8 cellular contexts compared by ENCODE assay signal in the genomic region with DNA sequence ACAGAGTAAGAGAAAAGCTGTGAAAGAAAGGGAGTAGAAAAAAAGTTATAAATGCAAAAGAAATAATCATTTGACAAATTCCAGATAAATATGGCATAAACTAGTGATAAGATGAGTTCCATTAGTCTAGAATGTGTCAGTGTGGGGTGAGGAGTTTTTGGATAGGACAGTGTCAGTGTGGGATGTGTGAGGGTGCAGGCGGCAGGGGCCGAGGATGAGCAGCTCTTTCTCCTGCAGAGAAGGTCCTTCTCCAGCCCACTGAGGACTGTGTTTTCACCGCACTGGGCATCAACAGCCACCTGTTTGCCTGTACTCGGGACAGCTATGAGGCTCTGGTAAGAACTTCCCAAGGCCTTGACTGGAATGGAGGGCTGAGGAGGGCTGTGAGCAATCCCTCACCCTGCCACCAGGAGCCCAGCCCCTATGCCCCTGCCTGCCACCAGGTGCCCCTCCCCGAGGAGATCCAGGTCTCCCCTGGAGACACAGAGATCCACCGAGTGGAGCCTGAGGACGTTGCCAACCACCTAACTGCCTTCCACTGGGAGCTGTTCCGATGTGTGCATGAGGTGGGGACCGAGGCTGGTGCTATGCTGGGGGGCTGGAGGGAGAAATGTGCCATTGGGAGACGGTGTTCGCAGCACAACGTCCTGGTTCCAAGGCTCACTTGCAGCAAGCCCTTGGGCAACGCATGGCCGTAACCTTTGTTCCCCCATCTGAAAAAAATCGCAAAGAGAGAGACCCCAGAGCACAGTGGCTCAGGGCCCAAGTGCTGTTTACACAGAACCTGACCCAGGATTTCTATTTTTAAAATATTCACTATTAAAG. TPM values are rescaled to one million over a fixed set of nuclear protein-coding genes. Genes with fewer than 3 reads are reported as not detected.
DNase-seq lines count a peak whose midpoint lies in the region; ATAC-seq and TF ChIP-seq lines count a peak whose summit lies in the region.

No MANE protein-coding gene starts in this region.

- H3K27ac ChIP-seq in WERI-Rb-1 = no peak overlapping the region

- H3K4me1 ChIP-seq in skeletal muscle satellite cell (ENCODE audit: control insufficient read depth, insufficient read depth, low read length) = peaks cover 14% of the 10 kb centered on the region

- H3K36me3 ChIP-seq in WERI-Rb-1 = peaks cover 34% of the 10 kb centered on the region
- no peaks in the 10 kb centered on the region for H3K36me3 ChIP-seq in skeletal muscle satellite cell (ENCODE audit: insufficient read depth, low read length)

- DNase-seq in AG09319 (ENCODE audit: extremely low read depth, low read depth) (no peak), HFF-Myc (ENCODE audit: extremely low read depth, low read depth) (no peak), WERI-Rb-1 (peak; percentile 82), epithelial cell of proximal tubule (ENCODE audit: low read depth) (no peak), NCI-H146 treated with DMSO at 0.1 percent for 48 hours (lab: John Stamatoyannopoulos, UW; ENCODE audit: unreplicated experiment) (no peak), NCI-H2029 (lab: John Stamatoyannopoulos, UW) (no peak)

- H3K9me3 ChIP-seq in WERI-Rb-1 (ENCODE audit: severe bottlenecking) (no peaks in the 10 kb centered on the region), skeletal muscle satellite cell (replicated peaks; ENCODE audit: low read length) (no peaks in the 10 kb centered on the region)

- TF ChIP-seq CTCF in AG09319 (IDR thresholded peaks at IDR 0.05; ENCODE audit: low read depth, low read length) = peak; percentile 12
- TF ChIP-seq CTCF in HFF-Myc (IDR thresholded peaks at IDR 0.05; ENCODE audit: low read depth, low read length, missing control alignments) = peak; percentile 51
- TF ChIP-seq CTCF in WERI-Rb-1 (IDR thresholded peaks at IDR 0.05; ENCODE audit: low read depth, low read length) = peak; percentile 89
- TF ChIP-seq CTCF in epithelial cell of proximal tubule (conservative IDR thresholded peaks at IDR 0.05; ENCODE audit: low read depth, low read length) = peak; percentile 38

- H3K9ac ChIP-seq in skeletal muscle satellite cell (ENCODE audit: low read depth, low read length) = no peak overlapping the region

- no peak for ATAC-seq in GM19328 (IDR thresholded peaks at IDR 0.05; ENCODE audit: unreplicated experiment)

- H3K4me3 ChIP-seq in HFF-Myc (replicated peaks; ENCODE audit: low read depth, low read length) (no peak overlapping the region), WERI-Rb-1 (ENCODE audit: low read depth, low read length) (no peak overlapping the region), epithelial cell of proximal tubule (ENCODE audit: low read depth, low read length) (no peak overlapping the region), skeletal muscle satellite cell (ENCODE audit: low read length) (no peak overlapping the region)

- H3K27me3 ChIP-seq in WERI-Rb-1 (ENCODE audit: insufficient read depth, low read depth, severe bottlenecking) = no peaks in the 10 kb centered on the region
- no peaks in the 10 kb centered on the region for H3K27me3 ChIP-seq in skeletal muscle satellite cell (ENCODE audit: control insufficient read depth, insufficient read depth, low read length)

- H3K4me2 ChIP-seq in skeletal muscle satellite cell (ENCODE audit: low read length) = peak overlapping the region; percentile 97

RNA-seq across cellular contexts. Expression of a gene that starts 13.1 kb away (rescaled TPM):
- total RNA-seq in epithelial cell of proximal tubule = 2.1 and 2.8 TPM in 2 replicates
- 0.66 and 1.3 TPM in 2 replicates for total RNA-seq in skeletal muscle satellite cell (2012; rRNA removed)

RNA-seq across cellular contexts. Expression of a gene that starts 28.7 kb away (rescaled TPM):
- 7.5 and 12.5 TPM in 2 replicates for total RNA-seq in epithelial cell of proximal tubule
- 4.8 and 5.6 TPM in 2 replicates for total RNA-seq in skeletal muscle satellite cell (2012; rRNA removed)

RNA-seq across cellular contexts. Expression of a gene that starts 50.1 kb away (rescaled TPM):
- total RNA-seq in epithelial cell of proximal tubule = 40.9 and 58.9 TPM in 2 replicates
- 34.7 and 35.2 TPM in 2 replicates for total RNA-seq in skeletal muscle satellite cell (2012; rRNA removed)

Comparison
In these comparisons a context has a peak if more than half of its experiments do, and no peak if none do; other contexts are left out.
1. CTCF ChIP-seq: peak in every context shown above with its lines; median percentile 89 in WERI-Rb-1; 51 in HFF-Myc; 38 in epithelial cell of proximal tubule; 12 in AG09319.